2 cellular contexts compared by ENCODE assay signal in the genomic region with DNA sequence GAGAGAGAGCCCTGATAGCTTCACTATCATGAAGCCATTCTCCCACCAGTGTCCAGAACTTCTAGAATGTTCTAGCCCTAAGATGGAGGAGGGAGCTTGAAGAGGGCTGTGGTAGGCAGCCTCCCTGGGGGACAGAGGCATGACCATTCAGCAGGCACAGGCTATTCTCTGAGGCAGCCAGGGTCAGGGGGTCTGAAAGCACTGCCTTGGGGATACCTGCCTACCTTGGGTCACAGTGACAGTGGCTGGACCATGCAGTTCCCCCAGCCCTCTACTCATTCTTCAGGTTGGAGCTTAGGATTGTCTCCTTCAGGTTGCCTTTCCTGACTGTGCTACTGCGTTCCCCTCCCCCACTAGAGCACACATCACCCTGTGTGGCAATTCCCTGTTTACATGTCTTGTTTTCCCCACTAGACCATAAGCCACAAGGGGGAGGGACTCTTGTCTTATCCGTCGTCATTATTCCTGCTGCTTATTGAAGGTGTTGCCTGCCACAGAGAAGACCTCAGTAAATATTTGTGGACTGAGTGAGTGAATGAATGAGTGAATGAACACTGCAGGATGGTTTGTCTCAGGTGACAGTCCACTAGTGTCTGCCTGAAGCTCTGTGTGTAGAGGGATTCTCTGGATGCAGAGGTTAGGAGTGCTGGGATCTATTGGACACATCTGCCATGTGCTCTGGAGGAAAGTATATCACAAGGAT.
A peak's percentile ranks its signal among the peaks of the same experiment; 100 is the strongest.
TF ChIP-seq lines count a peak whose summit lies in the region.

No MANE protein-coding gene starts in this region.

TF ChIP-seq in K562, 482 proteins besides CTCF, POLR2A, EP300 and RAD21:
- TF ChIP-seq ZNF79 (CRISPR knock-in tag; IDR thresholded peaks at IDR 0.05; ENCODE audit: low read depth) (no peak), TFAM (CRISPR knock-in tag; conservative IDR thresholded peaks at IDR 0.05) (no peak), ZNF133 (CRISPR knock-in tag; IDR thresholded peaks at IDR 0.05) (no peak), ZNF140 (CRISPR knock-in tag; IDR thresholded peaks at IDR 0.05) (no peak), FOXK2 (conservative IDR thresholded peaks at IDR 0.05 in 1 of 2, IDR thresholded peaks at IDR 0.05 in 1 of 2; ENCODE audit: low read depth in 2 of 2) (0 out of 4 replicates have a peak, but pooled peaks of 1 of the 2 experiments have one; percentile 42), NCOA4 (IDR thresholded peaks at IDR 0.05; ENCODE audit: partially characterized antibody) (no peak), CEBPB (tag; IDR thresholded peaks at IDR 0.05) (peak; percentile 68), XRCC3 (IDR thresholded peaks at IDR 0.05) (no peak), BRD9 (IDR thresholded peaks at IDR 0.05; ENCODE audit: low read depth, partially characterized antibody) (no peak), TAF9B (IDR thresholded peaks at IDR 0.05; ENCODE audit: partially characterized antibody) (no peak), TCF7L2 (IDR thresholded peaks at IDR 0.05; ENCODE audit: low read depth, low read length) (no peak), ZNF24 (IDR thresholded peaks at IDR 0.05) (peak; percentile 58; the same call in 1 of the 2 replicates), SIX5 (IDR thresholded peaks at IDR 0.05; ENCODE audit: borderline replicate concordance in 1 of 2, insufficient read depth in 1 of 2, low read depth in 1 of 2, low read length in 2 of 2) (no peak), ZNF224 (CRISPR knock-in tag; IDR thresholded peaks at IDR 0.05) (no peak), BDP1 (IDR thresholded peaks at IDR 0.05; ENCODE audit: insufficient read depth, insufficient read length) (no peak), TEAD2 (tag; IDR thresholded peaks at IDR 0.05) (no peak), FUS (optimal IDR thresholded peaks at IDR 0.05; ENCODE audit: low read depth, low read length) (no peak), ZBTB7A (IDR thresholded peaks at IDR 0.05; ENCODE audit: borderline replicate concordance, control insufficient read depth, low read depth, low read length) (no peak)
- TF ChIP-seq, protein P1, sequence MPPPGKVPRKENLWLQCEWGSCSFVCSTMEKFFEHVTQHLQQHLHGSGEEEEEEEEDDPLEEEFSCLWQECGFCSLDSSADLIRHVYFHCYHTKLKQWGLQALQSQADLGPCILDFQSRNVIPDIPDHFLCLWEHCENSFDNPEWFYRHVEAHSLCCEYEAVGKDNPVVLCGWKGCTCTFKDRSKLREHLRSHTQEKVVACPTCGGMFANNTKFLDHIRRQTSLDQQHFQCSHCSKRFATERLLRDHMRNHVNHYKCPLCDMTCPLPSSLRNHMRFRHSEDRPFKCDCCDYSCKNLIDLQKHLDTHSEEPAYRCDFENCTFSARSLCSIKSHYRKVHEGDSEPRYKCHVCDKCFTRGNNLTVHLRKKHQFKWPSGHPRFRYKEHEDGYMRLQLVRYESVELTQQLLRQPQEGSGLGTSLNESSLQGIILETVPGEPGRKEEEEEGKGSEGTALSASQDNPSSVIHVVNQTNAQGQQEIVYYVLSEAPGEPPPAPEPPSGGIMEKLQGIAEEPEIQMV (tag; conservative IDR thresholded peaks at IDR 0.05; ENCODE audit: low read depth): no peak
- TF ChIP-seq, protein P2, sequence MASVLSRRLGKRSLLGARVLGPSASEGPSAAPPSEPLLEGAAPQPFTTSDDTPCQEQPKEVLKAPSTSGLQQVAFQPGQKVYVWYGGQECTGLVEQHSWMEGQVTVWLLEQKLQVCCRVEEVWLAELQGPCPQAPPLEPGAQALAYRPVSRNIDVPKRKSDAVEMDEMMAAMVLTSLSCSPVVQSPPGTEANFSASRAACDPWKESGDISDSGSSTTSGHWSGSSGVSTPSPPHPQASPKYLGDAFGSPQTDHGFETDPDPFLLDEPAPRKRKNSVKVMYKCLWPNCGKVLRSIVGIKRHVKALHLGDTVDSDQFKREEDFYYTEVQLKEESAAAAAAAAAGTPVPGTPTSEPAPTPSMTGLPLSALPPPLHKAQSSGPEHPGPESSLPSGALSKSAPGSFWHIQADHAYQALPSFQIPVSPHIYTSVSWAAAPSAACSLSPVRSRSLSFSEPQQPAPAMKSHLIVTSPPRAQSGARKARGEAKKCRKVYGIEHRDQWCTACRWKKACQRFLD (CRISPR knock-in tag; IDR thresholded peaks at IDR 0.05): no peak
- TF ChIP-seq, protein P3, sequence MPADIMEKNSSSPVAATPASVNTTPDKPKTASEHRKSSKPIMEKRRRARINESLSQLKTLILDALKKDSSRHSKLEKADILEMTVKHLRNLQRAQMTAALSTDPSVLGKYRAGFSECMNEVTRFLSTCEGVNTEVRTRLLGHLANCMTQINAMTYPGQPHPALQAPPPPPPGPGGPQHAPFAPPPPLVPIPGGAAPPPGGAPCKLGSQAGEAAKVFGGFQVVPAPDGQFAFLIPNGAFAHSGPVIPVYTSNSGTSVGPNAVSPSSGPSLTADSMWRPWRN (IDR thresholded peaks at IDR 0.05; ENCODE audit: low read depth): no peak

TF ChIP-seq in HEK293T, 16 proteins besides CTCF, POLR2A, EP300 and RAD21:
- TF ChIP-seq SP1 (IDR thresholded peaks at IDR 0.05) (no peak), L3MBTL2 (conservative IDR thresholded peaks at IDR 0.05) (no peak), PKNOX1 (IDR thresholded peaks at IDR 0.05) (no peak), FOXA1 (IDR thresholded peaks at IDR 0.05) (no peak), ZNF384 (IDR thresholded peaks at IDR 0.05) (no peak), HDGF (IDR thresholded peaks at IDR 0.05; ENCODE audit: borderline replicate concordance) (no peak), ELF4 (IDR thresholded peaks at IDR 0.05) (no peak), ARNT (IDR thresholded peaks at IDR 0.05) (no peak), FOXM1 (IDR thresholded peaks at IDR 0.05; ENCODE audit: borderline replicate concordance) (no peak), NFRKB (IDR thresholded peaks at IDR 0.05) (no peak), CTBP1 (IDR thresholded peaks at IDR 0.05; ENCODE audit: borderline replicate concordance) (no peak), SUZ12 (IDR thresholded peaks at IDR 0.05) (no peak), TARDBP (IDR thresholded peaks at IDR 0.05) (no peak), BHLHE40 (IDR thresholded peaks at IDR 0.05; ENCODE audit: borderline replicate concordance) (no peak), FOXK2 (IDR thresholded peaks at IDR 0.05) (no peak)
